ENCODE assay signal across 8 cellular contexts in the genomic region with DNA sequence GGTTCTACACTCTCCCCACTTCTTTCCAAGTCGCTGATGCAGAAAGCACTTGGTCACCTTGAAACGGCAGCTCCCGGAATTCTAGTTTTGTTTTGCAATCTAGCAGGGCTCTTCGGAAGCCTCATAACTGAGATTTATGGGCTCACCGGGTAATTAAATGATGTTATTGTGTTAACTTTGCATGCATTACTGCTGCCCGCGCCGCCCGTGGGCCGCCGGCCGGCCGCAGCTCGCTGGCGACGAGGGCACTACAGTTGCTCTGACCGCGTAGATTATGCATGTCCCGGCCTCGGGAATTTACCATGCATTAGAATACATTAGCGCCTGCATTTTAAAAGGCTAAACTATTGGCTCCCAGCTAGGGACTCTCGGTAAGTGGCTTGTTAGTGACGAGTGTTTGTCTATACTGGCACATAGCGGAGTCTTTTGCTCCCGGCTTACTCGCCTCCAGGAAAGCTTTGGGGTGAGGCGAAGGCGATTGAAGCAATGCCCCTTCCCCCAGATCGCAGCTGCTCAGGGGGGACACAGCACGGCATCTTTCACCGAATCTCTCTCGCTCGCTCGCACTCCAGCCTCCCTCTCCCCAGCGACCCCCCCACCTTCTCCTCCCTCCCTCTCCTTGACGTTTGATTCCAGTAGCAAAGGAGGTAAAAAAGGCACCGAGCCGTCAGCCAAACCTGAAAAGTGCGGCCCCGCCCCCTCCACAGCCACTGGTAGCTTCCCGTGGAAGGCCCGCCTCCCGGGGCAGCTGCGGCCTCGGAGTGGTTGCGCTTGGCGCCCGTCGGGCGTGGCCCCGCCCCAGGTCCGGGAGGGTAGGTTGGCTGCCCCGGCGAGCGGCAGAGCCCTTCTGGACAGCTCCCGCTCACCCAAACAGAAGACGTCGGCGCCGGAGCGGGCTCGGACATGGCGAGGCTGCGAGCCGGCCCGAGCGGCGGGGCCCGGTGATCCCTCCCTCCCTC. TPM values are rescaled to one million over a fixed set of nuclear protein-coding genes. Genes with fewer than 3 reads are reported as not detected.
A peak's percentile ranks its signal among the peaks of the same experiment; 100 is the strongest.
DNase-seq lines count a peak whose midpoint lies in the region; ATAC-seq and TF ChIP-seq lines count a peak whose summit lies in the region.

Gene ONECUT2, plus strand, starts transcription at position 839 of the 959 bp plus-strand sequence. CDS start 343 bp downstream, outside the sequence.

- H3K4me1 ChIP-seq in ectodermal cell (ENCODE audit: control insufficient read depth, insufficient read depth, low read length) (peaks cover 66% of the 10 kb centered on the region), lower lobe of right lung (peaks cover 28% of the 10 kb centered on the region)

- TF ChIP-seq CTCF in GM10266 (IDR thresholded peaks at IDR 0.05; ENCODE audit: control insufficient read depth, insufficient read depth, low read depth, missing control alignments) (no peak), lower lobe of right lung (IDR thresholded peaks at IDR 0.05) (no peak)

- CTCF ChIA-PET in activated CD4-positive, alpha-beta memory T cell treated with anti-CD3 and anti-CD28 coated beads for 36 hours (lab: Charles Lee) = no interaction called here

- peaks cover 81% of the 10 kb centered on the region for H3K27me3 Mint-ChIP-seq in activated CD4-positive, alpha-beta memory T cell treated with anti-CD3 and anti-CD28 coated beads for 36 hours

- H3K4me1 Mint-ChIP-seq in activated CD4-positive, alpha-beta memory T cell treated with anti-CD3 and anti-CD28 coated beads for 36 hours (ENCODE audit: low read depth) = peaks cover 49% of the 10 kb centered on the region

- POLR2A ChIA-PET in activated CD4-positive, alpha-beta memory T cell treated with anti-CD3 and anti-CD28 coated beads for 36 hours (lab: Charles Lee) = no interaction called here

- WGBS in ectodermal cell, 2 experiments = 0% methylated on average over 69 of the region's 69 CpGs

- peak within 1 kb of the TSS; percentile 42 for H3K27ac Mint-ChIP-seq in activated CD4-positive, alpha-beta memory T cell treated with anti-CD3 and anti-CD28 coated beads for 36 hours

- H3K27ac ChIP-seq in ectodermal cell (ENCODE audit: insufficient read depth, low read depth, low read length, poor library complexity, severe bottlenecking) (no peak within 1 kb of the TSS), lower lobe of right lung (no peak within 1 kb of the TSS)

- peaks cover 94% of the 10 kb centered on the region for H3K27me3 ChIP-seq in ectodermal cell (ENCODE audit: control insufficient read depth, insufficient read depth, low read length, poor library complexity, severe bottlenecking)
- peaks cover 94% of the 10 kb centered on the region for H3K27me3 ChIP-seq in lower lobe of right lung (ENCODE audit: low read depth)

- peaks cover 1% of the 10 kb centered on the region for H3K9me3 Mint-ChIP-seq in activated CD4-positive, alpha-beta memory T cell treated with anti-CD3 and anti-CD28 coated beads for 36 hours

- ATAC-seq in HG03342 (IDR thresholded peaks at IDR 0.05; ENCODE audit: unreplicated experiment) (peak; percentile 73), lower lobe of right lung (peak; percentile 98 to 99), GM18519 (IDR thresholded peaks at IDR 0.05; ENCODE audit: low FRiP score, unreplicated experiment) (no peak)

- H3K4me3 ChIP-seq in ectodermal cell (ENCODE audit: insufficient read depth, low read depth, low read length) = peak within 1 kb of the TSS; percentile 35
- H3K4me3 ChIP-seq in lower lobe of right lung = peak within 1 kb of the TSS; percentile 56

- peak; percentile 83 for DNase-seq in GM10266 (ENCODE audit: extremely low spot score)
- peak; percentile 100 for DNase-seq in NCI-H69 (lab: John Stamatoyannopoulos, UW)
- peak; percentile 83 for DNase-seq in activated CD4-positive, alpha-beta memory T cell treated with anti-CD3 and anti-CD28 coated beads for 36 hours
- peak; percentile 93 for DNase-seq in lower lobe of right lung
- peak; percentile 61 for DNase-seq in stimulated activated CD4-positive, alpha-beta T cell treated with anti-CD3 and anti-CD28 coated beads, Interleukin-4, amount 100 ng/mL, for 24 hours

- peaks cover 18% of the 10 kb centered on the region for H3K36me3 Mint-ChIP-seq in activated CD4-positive, alpha-beta memory T cell treated with anti-CD3 and anti-CD28 coated beads for 36 hours

- no peaks in the 10 kb centered on the region for H3K9me3 ChIP-seq in ectodermal cell (ENCODE audit: control insufficient read depth, low read length)
- no peaks in the 10 kb centered on the region for H3K9me3 ChIP-seq in lower lobe of right lung

- intact Hi-C loops in activated CD4-positive, alpha-beta memory T cell treated with anti-CD3 and anti-CD28 coated beads for 36 hours (cut with micrococcal nuclease) = loop anchor here (5.0 to 10.0 kb wide), 5 partner anchors 83 to 1840 kb away; partner anchors contain the start of genes RAX, ST8SIA3 and WDR7
- intact Hi-C loops in lower lobe of right lung (cut with DNase I) = no loop called here

- H3K36me3 ChIP-seq in ectodermal cell (ENCODE audit: control insufficient read depth, insufficient read depth, low read length) (no peaks in the 10 kb centered on the region), lower lobe of right lung (no peaks in the 10 kb centered on the region)

- peak within 1 kb of the TSS; percentile 48 for H3K4me3 Mint-ChIP-seq in activated CD4-positive, alpha-beta memory T cell treated with anti-CD3 and anti-CD28 coated beads for 36 hours

RNA-seq across cellular contexts. Expression of gene ONECUT2, which starts in this region (rescaled TPM):
- total RNA-seq in activated CD4-positive, alpha-beta memory T cell treated with anti-CD3 and anti-CD28 coated beads for 36 hours = under 1 TPM in 1 of 2 experiments, not detected in 1; 0.02 TPM
- polyA plus RNA-seq in ectodermal cell (2013, experiment 1 of 4) = 2.0 TPM
- 1.6 TPM for polyA plus RNA-seq in ectodermal cell (2013, experiment 2 of 4)
- 1.8 TPM for polyA plus RNA-seq in ectodermal cell (2013, experiment 3 of 4)
- polyA plus RNA-seq in ectodermal cell (2013, experiment 4 of 4) = 2.7 TPM
- total RNA-seq in lower lobe of right lung = 0.03 TPM

Comparison
In these comparisons a context has a peak if more than half of its experiments do, and no peak if none do; other contexts are left out.
1. Peak in DNase-seq in activated CD4-positive, alpha-beta memory T cell treated with anti-CD3 and anti-CD28 coated beads for 36 hours; RNA of the gene not detected or under 1 TPM.
2. Peak in DNase-seq, ATAC-seq and H3K4me3 ChIP-seq in lower lobe of right lung; RNA of the gene not detected or under 1 TPM.